31 cellular contexts compared by ENCODE assay signal in the genomic region with DNA sequence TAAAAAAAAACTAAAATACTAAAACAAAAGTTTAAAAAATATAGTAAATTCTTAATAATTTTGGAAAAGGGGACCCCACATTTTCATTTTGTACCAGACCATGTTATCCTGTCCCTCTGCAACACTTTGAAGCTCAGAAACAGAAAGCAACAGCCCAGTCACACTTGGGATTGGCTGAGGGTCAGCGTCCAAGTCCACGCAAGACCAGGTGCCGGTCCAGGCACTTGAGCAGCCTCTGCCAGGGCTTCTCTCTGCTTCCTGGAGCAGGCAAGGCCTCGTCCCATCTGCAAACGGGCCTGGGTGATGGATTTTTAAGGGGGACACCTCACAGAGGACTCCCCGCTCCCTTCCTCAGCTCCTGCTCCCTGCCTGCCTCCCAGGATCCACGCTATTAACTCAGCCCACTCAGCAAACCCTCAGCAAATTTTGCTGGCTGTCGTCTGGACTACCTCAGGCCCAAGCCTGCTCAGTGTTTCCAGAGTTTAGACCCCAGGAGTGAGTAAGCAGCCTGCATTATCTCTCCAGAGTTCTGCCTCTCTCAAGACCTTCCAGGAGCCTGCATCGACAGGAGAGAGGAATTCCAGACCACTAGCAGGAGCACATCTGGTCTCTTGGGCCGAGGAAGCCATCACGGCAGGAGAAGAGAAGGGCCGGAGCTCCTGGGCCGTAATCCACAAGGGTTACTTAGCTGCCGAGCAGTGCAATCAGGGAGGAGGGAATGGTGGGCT.
DNase-seq lines count a peak whose midpoint lies in the region; ATAC-seq, FAIRE-seq and TF ChIP-seq lines count a peak whose summit lies in the region.
"Had no signal": no experiment of that assay in that cellular context is flagged by ENCODE, and none has a peak within 500 bp of the region (broad histone marks: within the 10 kb centered on the region; RNA-seq: fewer than 3 reads in every experiment).

No MANE protein-coding gene starts in this region.

- no peak overlapping the region for H3K27ac Mint-ChIP-seq in GM23338
- H3K27ac Mint-ChIP-seq: activated CD4-positive, alpha-beta T cell treated with anti-CD3 and anti-CD28 coated beads for 36 hours; activated CD8-positive, alpha-beta T cell treated with anti-CD3 and anti-CD28 coated beads, Interleukin-2, amount 10 ng/mL, durations not matched to agents 7 days and 5 days; activated naive CD4-positive, alpha-beta T cell treated with anti-CD3 and anti-CD28 coated beads, Interleukin-2, amount 10 ng/mL, durations not matched to agents 7 days and 5 days; CD4-positive, alpha-beta memory T cell; stimulated activated effector memory CD8-positive, alpha-beta T cell treated with anti-CD3 and anti-CD28 coated beads, Interleukin-12 subunit alpha, Interleukin-12 subunit beta, amount 100 ng/mL, for 72 hours had no signal

- H3K9me3 Mint-ChIP-seq in GM23338 = no peaks in the 10 kb centered on the region
- H3K9me3 Mint-ChIP-seq: activated naive CD4-positive, alpha-beta T cell treated with anti-CD3 and anti-CD28 coated beads, Interleukin-2, amount 10 ng/mL, durations not matched to agents 7 days and 5 days; CD4-positive, alpha-beta memory T cell; stimulated activated effector memory CD8-positive, alpha-beta T cell treated with anti-CD3 and anti-CD28 coated beads, Interleukin-12 subunit alpha, Interleukin-12 subunit beta, amount 100 ng/mL, for 72 hours had no signal

- peaks cover 2% of the 10 kb centered on the region for H3K27me3 Mint-ChIP-seq in GM23338 (ENCODE audit: insufficient read depth, low read depth, poor library complexity)
- H3K27me3 Mint-ChIP-seq: activated CD4-positive, alpha-beta T cell treated with anti-CD3 and anti-CD28 coated beads for 36 hours had no signal

- H2BK15ac ChIP-seq in mesendoderm (replicated peaks; ENCODE audit: low read depth) = no peak overlapping the region

- H2AFZ ChIP-seq in GM23338 (peak overlapping the region; percentile 92), K562 (ENCODE audit: low read depth, low read length) (peak overlapping the region; percentile 14; the same call in 1 of the 2 replicates), smooth muscle cell (ENCODE audit: low read depth) (peak overlapping the region; percentile 72)
- H2AFZ ChIP-seq: GM23248 had no signal

- no peaks in the 10 kb centered on the region for H3K79me2 ChIP-seq in GM23338 (replicated peaks; ENCODE audit: insufficient read depth)
- no peaks in the 10 kb centered on the region for H3K79me2 ChIP-seq in K562 (ENCODE audit: control insufficient read depth, insufficient read depth, low read length)
- H3K79me2 ChIP-seq in mesendoderm (ENCODE audit: control insufficient read depth, insufficient read depth, low read length) = no peaks in the 10 kb centered on the region
- no peaks in the 10 kb centered on the region for H3K79me2 ChIP-seq in smooth muscle cell (ENCODE audit: low read depth)

- H3K9me1 ChIP-seq in K562 (ENCODE audit: control insufficient read depth, insufficient read depth, low read length) = no peaks in the 10 kb centered on the region

- H3K36me3 ChIP-seq in GM23338 (ENCODE audit: insufficient read depth) (no peaks in the 10 kb centered on the region), K562 (ENCODE audit: control insufficient read depth, insufficient read depth, low read length) (no peaks in the 10 kb centered on the region), mesendoderm (ENCODE audit: control insufficient read depth, insufficient read depth, low read length) (no peaks in the 10 kb centered on the region), smooth muscle cell (ENCODE audit: low read depth) (no peaks in the 10 kb centered on the region)
- H3K36me3 ChIP-seq: adrenal gland, brain microvascular endothelial cell, suprapubic skin had no signal

- no peaks in the 10 kb centered on the region; the same call in 1 of the 2 replicates for H3K9me2 ChIP-seq in GM23338 (ENCODE audit: insufficient read depth)

- no peak for FAIRE-seq in K562 (lab: Jason Lieb, UNC)
- FAIRE-seq: D721Med, endothelial cell of umbilical vein, HTR-8/SVneo, urothelium cell line had no signal

- H3K4me2 ChIP-seq in GM23338 (no peak overlapping the region), K562 (ENCODE audit: insufficient read depth, low read length) (no peak overlapping the region), mesendoderm (ENCODE audit: low read length) (no peak overlapping the region), smooth muscle cell (peak overlapping the region; percentile 54)
- H3K4me2 ChIP-seq: KMS-11 had no signal

- no peak overlapping the region for H3K4me3 Mint-ChIP-seq in GM23338
- H3K4me3 Mint-ChIP-seq: activated CD4-positive, alpha-beta T cell treated with anti-CD3 and anti-CD28 coated beads for 36 hours; activated CD8-positive, alpha-beta T cell treated with anti-CD3 and anti-CD28 coated beads, Interleukin-2, amount 10 ng/mL, durations not matched to agents 7 days and 5 days; activated naive CD4-positive, alpha-beta T cell treated with anti-CD3 and anti-CD28 coated beads, Interleukin-2, amount 10 ng/mL, durations not matched to agents 7 days and 5 days; CD4-positive, alpha-beta memory T cell; stimulated activated effector memory CD8-positive, alpha-beta T cell treated with anti-CD3 and anti-CD28 coated beads, Interleukin-12 subunit alpha, Interleukin-12 subunit beta, amount 100 ng/mL, for 72 hours had no signal

- H2BK120ac ChIP-seq in mesendoderm (ENCODE audit: low read depth, low read length) = no peak overlapping the region

- H3K27me3 ChIP-seq in GM23338 (ENCODE audit: insufficient read depth) = no peaks in the 10 kb centered on the region
- no peaks in the 10 kb centered on the region for H3K27me3 ChIP-seq in K562 (ENCODE audit: control insufficient read depth in 2 of 2, insufficient read depth in 2 of 2, low read length in 2 of 2)
- H3K27me3 ChIP-seq in mesendoderm (ENCODE audit: insufficient read depth, low read length, poor library complexity) = no peaks in the 10 kb centered on the region
- no peaks in the 10 kb centered on the region for H3K27me3 ChIP-seq in smooth muscle cell (ENCODE audit: low read depth)
- H3K27me3 ChIP-seq: adrenal gland, brain microvascular endothelial cell, suprapubic skin had no signal

- 44% methylated on average over 12 of the region's 14 CpGs for WGBS in K562 (ENCODE audit: insufficient coverage, low coverage, missing lambda C conversion rate)
- no CpG with 5 or more reads among the region's 14 CpGs for WGBS in mesendoderm (ENCODE audit: extremely low coverage, insufficient coverage, low lambda C conversion rate)
- 22% methylated on average over 14 of the region's 14 CpGs for WGBS in smooth muscle cell (ENCODE audit: low lambda C conversion rate)

- H2AK5ac ChIP-seq in mesendoderm (ENCODE audit: low read length) = no peak overlapping the region

- no peak overlapping the region for H2BK5ac ChIP-seq in mesendoderm (ENCODE audit: low read length)

- CTCF ChIA-PET in K562 (lab: Yijun Ruan, JAX; ENCODE audit: low intra/inter-chr PET ratio) = no interaction called here

- intact Hi-C loops in K562 (cut with micrococcal nuclease) = no loop called here

- H3K4ac ChIP-seq in mesendoderm (ENCODE audit: low read depth, low read length) = no peak overlapping the region

- DNase-seq in GM23338 (ENCODE audit: low spot score) = no peak
- no peak for DNase-seq in K562 (ENCODE audit: extremely low read depth in 1 of 4, low spot score in 3 of 4)
- DNase-seq in mesendoderm = peak; percentile 84
- DNase-seq in smooth muscle cell (lab: John Stamatoyannopoulos, UW; ENCODE audit: unreplicated experiment) = peak; percentile 8
- no peak for DNase-seq in ACHN
- DNase-seq in NCI-H2227 treated with DMSO at 0.1 percent for 48 hours (lab: John Stamatoyannopoulos, UW) = no peak
- DNase-seq: activated CD4-positive, alpha-beta T cell treated with anti-CD3 and anti-CD28 coated beads for 36 hours; activated CD8-positive, alpha-beta T cell treated with anti-CD3 and anti-CD28 coated beads, Interleukin-2, amount 10 ng/mL, durations not matched to agents 7 days and 5 days; activated naive CD4-positive, alpha-beta T cell treated with anti-CD3 and anti-CD28 coated beads, Interleukin-2, amount 10 ng/mL, durations not matched to agents 7 days and 5 days; adrenal gland; brain microvascular endothelial cell; CD4-positive, alpha-beta memory T cell; GM23248; MM.1S; NCI-H1105 treated with DMSO at 0.1 percent for 48 hours; NCI-H1930; NCI-H524 treated with DMSO at 0.1 percent for 48 hours; NK-92 treated with Interleukin-12 subunit alpha and Interleukin-12 subunit beta, amount 100 ng/mL, for 24 hours; nucleus accumbens; T-helper 9 cell had no signal

- H3K4me1 ChIP-seq in GM23338 (ENCODE audit: insufficient read depth) = peaks cover 15% of the 10 kb centered on the region
- H3K4me1 ChIP-seq in K562 (replicated peaks in 1 of 2; ENCODE audit: control insufficient read depth in 2 of 2, insufficient read depth in 2 of 2, low read length in 2 of 2) = peaks cover 12 to 13% of the 10 kb centered on the region in 2 experiments; a peak in 4 of 5 replicates
- H3K4me1 ChIP-seq in mesendoderm (ENCODE audit: control insufficient read depth, low read depth, low read length) = peaks cover 12% of the 10 kb centered on the region
- peaks cover 21% of the 10 kb centered on the region for H3K4me1 ChIP-seq in smooth muscle cell (ENCODE audit: low read depth)
- H3K4me1 ChIP-seq: adrenal gland, suprapubic skin had no signal

- H3K27ac ChIP-seq in GM23338 (ENCODE audit: low read depth) = no peak overlapping the region
- H3K27ac ChIP-seq in K562 (ENCODE audit: extremely low read depth, low read depth, low read length) = no peak overlapping the region
- no peak overlapping the region for H3K27ac ChIP-seq in mesendoderm (ENCODE audit: low read depth, low read length)
- H3K27ac ChIP-seq in smooth muscle cell (ENCODE audit: low read depth) = peak overlapping the region; percentile 75
- H3K27ac ChIP-seq: adrenal gland, brain microvascular endothelial cell, GM23248, KMS-11, suprapubic skin had no signal

- no peak for TF ChIP-seq CTCF in GM23338 (conservative IDR thresholded peaks at IDR 0.05; ENCODE audit: low read depth in 2 of 2)
- no peak for TF ChIP-seq CTCF in K562 (IDR thresholded peaks at IDR 0.05 in 2 of 3, conservative IDR thresholded peaks at IDR 0.05 in 1 of 3; ENCODE audit: insufficient read depth in 2 of 3, low read depth in 1 of 3, low read length in 3 of 3)
- no peak for TF ChIP-seq CTCF in smooth muscle cell (IDR thresholded peaks at IDR 0.05; ENCODE audit: borderline replicate concordance, insufficient read depth, poor library complexity, severe bottlenecking)

- no peaks in the 10 kb centered on the region for H3K36me3 Mint-ChIP-seq in GM23338 (ENCODE audit: low read depth)
- H3K36me3 Mint-ChIP-seq: activated naive CD4-positive, alpha-beta T cell treated with anti-CD3 and anti-CD28 coated beads, Interleukin-2, amount 10 ng/mL, durations not matched to agents 7 days and 5 days; CD4-positive, alpha-beta memory T cell; stimulated activated effector memory CD8-positive, alpha-beta T cell treated with anti-CD3 and anti-CD28 coated beads, Interleukin-12 subunit alpha, Interleukin-12 subunit beta, amount 100 ng/mL, for 72 hours had no signal

- TF ChIP-seq RAD21 in K562 (CRISPR knock-in tag; conservative IDR thresholded peaks at IDR 0.05 in 1 of 2, IDR thresholded peaks at IDR 0.05 in 1 of 2) = no peak

- no peak for TF ChIP-seq EP300 in K562 (IDR thresholded peaks at IDR 0.05; ENCODE audit: low read length)

- BruUV-seq in K562 (replicated peaks; lab: Mats Ljungman, UMichigan) = no TSS peak

- TF ChIP-seq POLR2A in K562 (conservative IDR thresholded peaks at IDR 0.05) = no peak

- peak overlapping the region; percentile 74 for H3K56ac ChIP-seq in mesendoderm (ENCODE audit: low read length)

- no peaks in the 10 kb centered on the region for H4K20me1 ChIP-seq in GM23338 (replicated peaks; ENCODE audit: insufficient read depth)
- H4K20me1 ChIP-seq in K562 (replicated peaks; ENCODE audit: control insufficient read depth, insufficient read depth, low read length) = no peaks in the 10 kb centered on the region
- no peaks in the 10 kb centered on the region for H4K20me1 ChIP-seq in smooth muscle cell (ENCODE audit: low read depth)

- no peak overlapping the region for H4K8ac ChIP-seq in mesendoderm (ENCODE audit: low read depth, low read length)

- peaks cover 20% of the 10 kb centered on the region for H3K4me1 Mint-ChIP-seq in GM23338
- H3K4me1 Mint-ChIP-seq: activated CD4-positive, alpha-beta T cell treated with anti-CD3 and anti-CD28 coated beads for 36 hours; activated naive CD4-positive, alpha-beta T cell treated with anti-CD3 and anti-CD28 coated beads, Interleukin-2, amount 10 ng/mL, durations not matched to agents 7 days and 5 days; CD4-positive, alpha-beta memory T cell had no signal

- H3K23ac ChIP-seq in mesendoderm (ENCODE audit: low read length) = no peak overlapping the region

- no peak overlapping the region for H3K4me3 ChIP-seq in GM23338
- no peak overlapping the region for H3K4me3 ChIP-seq in K562
- no peak overlapping the region for H3K4me3 ChIP-seq in mesendoderm (ENCODE audit: low read length)
- H3K4me3 ChIP-seq in smooth muscle cell = no peak overlapping the region
- H3K4me3 ChIP-seq: adrenal gland, GM23248, suprapubic skin had no signal

- no peak overlapping the region for H4K5ac ChIP-seq in mesendoderm (ENCODE audit: low read length)

- H3K79me1 ChIP-seq in mesendoderm (ENCODE audit: low read length) = no peaks in the 10 kb centered on the region

- peaks cover 8% of the 10 kb centered on the region; the same call in 1 of the 2 replicates for H3F3A ChIP-seq in GM23338 (replicated peaks; ENCODE audit: low read depth)
- H3F3A ChIP-seq in smooth muscle cell (ENCODE audit: low read depth) = peaks cover 18% of the 10 kb centered on the region

- H3K9me3 ChIP-seq in K562 (replicated peaks; ENCODE audit: control insufficient read depth, insufficient read depth, low read depth, low read length) (no peaks in the 10 kb centered on the region), smooth muscle cell (replicated peaks; ENCODE audit: low read depth) (no peaks in the 10 kb centered on the region)
- H3K9me3 ChIP-seq: adrenal gland, suprapubic skin had no signal

- no peak; the same call in 2 of the 3 replicates for ATAC-seq in GM23338
- peak; percentile 20; the same call in 1 of the 3 replicates for ATAC-seq in K562
- ATAC-seq in HG02763 (IDR thresholded peaks at IDR 0.05; ENCODE audit: unreplicated experiment) = no peak
- no peak for ATAC-seq in HG03342 (IDR thresholded peaks at IDR 0.05; ENCODE audit: unreplicated experiment)
- ATAC-seq: activated CD4-positive, alpha-beta T cell treated with anti-CD3 and anti-CD28 coated beads for 36 hours; activated CD8-positive, alpha-beta T cell treated with anti-CD3 and anti-CD28 coated beads, Interleukin-2, amount 10 ng/mL, durations not matched to agents 7 days and 5 days; left lobe of liver; Right ventricle myocardium inferior; stimulated activated effector memory CD8-positive, alpha-beta T cell treated with anti-CD3 and anti-CD28 coated beads, Interleukin-12 subunit alpha, Interleukin-12 subunit beta, amount 100 ng/mL, for 72 hours had no signal

- POLR2A ChIA-PET in K562 (lab: Yijun Ruan, JAX) = no interaction called here

- in situ Hi-C loops in K562 (cut with MboI) (no loop called here), ACHN (cut with HindIII; ENCODE audit: low pct_ligation_motif_present, low pct_unique_long_range_greater_than_20kb, low sequenced_read_pairs) (no loop called here)

- no peak overlapping the region for H3K18ac ChIP-seq in mesendoderm (ENCODE audit: low read length)

- H3K9ac ChIP-seq in K562 (ENCODE audit: insufficient read depth in 1 of 2, low read depth in 2 of 2, low read length in 2 of 2) (peak overlapping the region in 1 of 2 experiments; percentile 76; a peak in 2 of 4 replicates), mesendoderm (ENCODE audit: low read length) (no peak overlapping the region), smooth muscle cell (ENCODE audit: low read depth) (no peak overlapping the region)
- H3K9ac ChIP-seq: GM23248, KMS-11 had no signal

Comparison
In these comparisons a context has a peak if more than half of its experiments do, and no peak if none do; other contexts are left out.
1. DNase-seq: peak in mesendoderm (single experiment) and smooth muscle cell (single experiment); none in GM23338 (single experiment), K562 (0 of 4), ACHN (single experiment) and NCI-H2227 treated with DMSO at 0.1 percent for 48 hours (single experiment).
2. H2AFZ ChIP-seq: peak in every context shown above with its lines; median percentile 92 in GM23338; 72 in smooth muscle cell; 14 in K562.